Comparison of ENCODE assay signal across 10 cellular contexts in the genomic region with DNA sequence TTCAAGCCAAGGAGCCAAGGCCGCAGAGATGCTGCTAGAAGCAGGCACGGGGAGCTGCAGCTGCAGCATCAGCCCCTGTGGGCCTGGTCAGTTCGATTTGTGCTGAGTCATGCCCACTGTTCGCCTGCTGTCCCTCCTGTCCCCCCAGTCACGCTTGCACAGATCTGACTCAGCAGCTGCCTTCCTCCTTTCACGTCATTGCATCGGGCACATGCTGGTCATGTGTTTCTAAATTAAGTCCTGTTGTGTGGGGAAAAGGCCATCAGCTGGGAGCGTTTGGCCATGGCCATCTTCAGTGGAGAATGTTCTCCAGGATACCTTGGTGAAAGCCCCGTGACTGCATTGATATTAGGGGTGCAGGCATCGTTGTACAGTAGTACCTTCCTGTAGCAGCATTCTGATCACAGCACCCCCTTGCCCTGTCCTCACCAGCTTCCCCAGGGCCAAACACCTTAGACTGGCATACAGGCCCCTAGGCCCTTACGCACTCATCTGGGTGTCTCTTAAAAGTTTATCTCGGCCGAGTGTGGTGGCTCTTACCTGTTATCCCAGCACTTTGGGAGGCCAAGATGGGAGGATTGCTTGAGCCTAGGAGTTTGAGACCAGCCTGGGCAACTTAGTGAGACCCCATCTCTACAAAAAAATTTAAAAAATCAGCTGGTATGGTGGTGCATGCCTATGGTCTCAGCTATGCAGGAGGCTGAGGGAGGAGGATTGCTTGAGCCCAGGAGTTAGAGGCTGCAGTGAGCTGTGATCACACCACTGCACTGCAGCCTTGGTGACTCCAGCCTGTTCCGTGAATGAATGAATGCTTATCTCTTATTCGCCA. TPM values are rescaled to one million over a fixed set of nuclear protein-coding genes. Genes with fewer than 3 reads are reported as not detected.
DNase-seq lines count a peak whose midpoint lies in the region; FAIRE-seq and TF ChIP-seq lines count a peak whose summit lies in the region.
"Had no signal": no experiment of that assay in that cellular context is flagged by ENCODE, and none has a peak within 500 bp of the region (broad histone marks: within the 10 kb centered on the region; RNA-seq: fewer than 3 reads in every experiment).

No MANE protein-coding gene starts in this region.

- H3K4me2 ChIP-seq in skeletal muscle satellite cell (ENCODE audit: low read length): peak overlapping the region; percentile 24

- H3K9me3 ChIP-seq in skeletal muscle satellite cell (replicated peaks; ENCODE audit: low read length) (no peaks in the 10 kb centered on the region), small intestine (ENCODE audit: control insufficient read depth, low read depth) (no peaks in the 10 kb centered on the region)
- H3K9me3 ChIP-seq: HAP-1 had no signal

- H3K4me3 ChIP-seq in astrocyte of the cerebellum (ENCODE audit: low read depth, low read length) (no peak overlapping the region), skeletal muscle satellite cell (ENCODE audit: low read length) (no peak overlapping the region), small intestine (ENCODE audit: low read depth in 1 of 2, low read length in 2 of 2) (no peak overlapping the region)
- H3K4me3 ChIP-seq: HAP-1 had no signal

- peaks cover 4% of the 10 kb centered on the region for H3K36me3 ChIP-seq in skeletal muscle satellite cell (ENCODE audit: insufficient read depth, low read length)
- H3K36me3 ChIP-seq in small intestine (ENCODE audit: control insufficient read depth in 2 of 2, insufficient read depth in 2 of 2, low read length in 2 of 2): peaks cover 0 to 4% of the 10 kb centered on the region in 2 donors
- H3K36me3 ChIP-seq: HAP-1 had no signal

- 82 to 93% (median 88%) methylated on average over 15 of the region's 15 CpGs for WGBS in small intestine, 3 donors

- no peak overlapping the region for H3K27ac ChIP-seq in small intestine (ENCODE audit: low read depth in 1 of 2, low read length in 1 of 2)

- DNase-seq in H54 (ENCODE audit: insufficient read length, low spot score): peak; percentile 67
- DNase-seq in astrocyte of the cerebellum (ENCODE audit: low read depth): peak; percentile 59
- peak in 45 of 51 donors; percentile 10 to 81 (median 59) for DNase-seq in hypothalamus (lab: John Stamatoyannopoulos, UW)
- DNase-seq in NCI-H1092 (lab: John Stamatoyannopoulos, UW): no peak
- no peak for DNase-seq in activated CD4-positive, alpha-beta T cell treated with anti-CD3 and anti-CD28 coated beads for 48 hours
- DNase-seq in small intestine: no peak
- DNase-seq in HPDE6-E6E7 (ENCODE audit: extremely low spot score): no peak

- H3K4me1 ChIP-seq in skeletal muscle satellite cell (ENCODE audit: control insufficient read depth, insufficient read depth, low read length) (peaks cover 17% of the 10 kb centered on the region), small intestine (ENCODE audit: control insufficient read depth in 2 of 2, insufficient read depth in 1 of 2, low read depth in 1 of 2, low read length in 1 of 2) (peaks cover under 1 to 5% of the 10 kb centered on the region in 2 donors)

- TF ChIP-seq POLR2A in H54 (IDR thresholded peaks at IDR 0.05; ENCODE audit: low read depth, low read length): no peak

- no peaks in the 10 kb centered on the region for H3K27me3 ChIP-seq in skeletal muscle satellite cell (ENCODE audit: control insufficient read depth, insufficient read depth, low read length)
- no peaks in the 10 kb centered on the region for H3K27me3 ChIP-seq in small intestine (ENCODE audit: control insufficient read depth in 2 of 2, insufficient read depth in 2 of 2, low read length in 2 of 2)

- in situ Hi-C loops in astrocyte of the cerebellum (cut with HindIII; ENCODE audit: low sequenced_read_pairs): no loop called here

- no peak for TF ChIP-seq CTCF in astrocyte of the cerebellum (IDR thresholded peaks at IDR 0.05; ENCODE audit: low read depth, low read length, missing control alignments)

- no peak for FAIRE-seq in H54 (lab: Jason Lieb, UNC)
- no peak for FAIRE-seq in small intestine (lab: Jason Lieb, UNC)
- FAIRE-seq: TTC549 had no signal

- H3K9ac ChIP-seq in skeletal muscle satellite cell (ENCODE audit: low read depth, low read length): no peak overlapping the region

RNA-seq across cellular contexts. Expression of a gene that starts 23.2 kb away (rescaled TPM):
- total RNA-seq in skeletal muscle satellite cell (2012; rRNA removed): 60.1 and 104 TPM in 2 replicates
- 100 to 1,000 TPM; 148 to 461 (median 376) TPM for polyA plus RNA-seq in small intestine

RNA-seq across cellular contexts. Expression of a gene that starts 56.2 kb away (rescaled TPM):
- total RNA-seq in skeletal muscle satellite cell (2012; rRNA removed): 21.8 and 27.7 TPM in 2 replicates
- polyA plus RNA-seq in small intestine: 100 to 1,000 TPM in 2 of 3 donors, 10 to 100 TPM in 1; 99.6 to 207 (median 202) TPM

RNA-seq across cellular contexts. Expression of a gene that starts 59.3 kb away (rescaled TPM):
- 16.4 and 16.7 TPM in 2 replicates for total RNA-seq in skeletal muscle satellite cell (2012; rRNA removed)
- polyA plus RNA-seq in small intestine: 10 to 100 TPM; 56.6 to 67.0 (median 59.4) TPM

Comparison
In these comparisons a context has a peak if more than half of its experiments do, and no peak if none do; other contexts are left out.
1. DNase-seq: peak in H54 (single experiment), astrocyte of the cerebellum (single experiment) and hypothalamus (45 of 51); none in NCI-H1092 (single experiment), activated CD4-positive, alpha-beta T cell treated with anti-CD3 and anti-CD28 coated beads for 48 hours (single experiment), small intestine (single experiment) and HPDE6-E6E7 (single experiment).